ENCODE assay signal across 8 cellular contexts in the genomic region with DNA sequence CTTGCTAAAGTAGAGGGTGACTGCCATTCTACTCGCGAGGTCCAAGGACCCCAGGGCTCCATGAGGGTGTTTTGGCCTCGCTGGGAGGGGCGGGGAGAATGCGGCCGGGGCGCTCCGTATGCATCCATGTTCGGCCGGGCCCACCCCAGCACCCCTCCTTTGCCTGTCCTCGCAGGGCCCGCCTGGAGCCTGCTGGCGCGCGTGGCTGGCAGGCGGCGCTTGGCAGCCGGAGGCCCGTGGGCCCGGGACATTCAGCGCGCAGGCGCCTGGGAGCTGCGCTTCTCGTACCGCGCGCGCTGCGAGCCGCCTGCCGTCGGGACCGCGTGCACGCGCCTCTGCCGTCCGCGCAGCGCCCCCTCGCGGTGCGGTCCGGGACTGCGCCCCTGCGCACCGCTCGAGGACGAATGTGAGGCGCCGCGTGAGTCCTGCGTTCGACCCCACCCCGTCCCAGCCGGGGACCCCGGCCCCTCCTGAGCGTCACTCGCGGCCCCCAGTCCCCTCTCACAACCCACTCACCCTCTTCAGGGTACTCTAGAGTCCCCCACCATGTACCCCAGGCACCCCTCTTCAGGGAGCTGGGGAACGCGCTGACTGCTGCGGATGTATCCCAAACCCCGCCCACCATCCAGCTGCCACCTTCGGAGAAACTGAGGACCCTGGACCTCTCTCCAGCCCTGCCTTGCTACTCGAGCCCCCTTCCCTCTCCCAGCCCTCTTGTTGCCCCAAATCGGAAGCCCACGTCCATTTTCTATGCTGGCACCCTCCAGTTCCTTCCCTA. TPM values are rescaled to one million over a fixed set of nuclear protein-coding genes. Genes with fewer than 3 reads are reported as not detected.
DNase-seq lines count a peak whose midpoint lies in the region; ATAC-seq and TF ChIP-seq lines count a peak whose summit lies in the region.

No MANE protein-coding gene starts in this region.

- peaks cover 31 to 35% of the 10 kb centered on the region in 2 donors for H3K4me1 Mint-ChIP-seq in immature natural killer cell

- H3K27me3 Mint-ChIP-seq in immature natural killer cell (ENCODE audit: low read depth in 3 of 3), result peaks cover 21 to 48% (median 27%) of the 10 kb centered on the region in 3 donors

- H3K36me3 Mint-ChIP-seq in immature natural killer cell, result no peaks in the 10 kb centered on the region

- peak; percentile 47 for TF ChIP-seq CTCF in AG04450 (IDR thresholded peaks at IDR 0.05; ENCODE audit: low read depth, low read length)
- peak; percentile 42 to 64 (median 46) for TF ChIP-seq CTCF in ascending aorta (IDR thresholded peaks at IDR 0.05)
- no peak for TF ChIP-seq CTCF in BE2C (IDR thresholded peaks at IDR 0.05; ENCODE audit: low read depth, low read length)

- DNase-seq in AG04450 (ENCODE audit: low read depth, low spot score), result no peak
- DNase-seq in T-helper 9 cell, result peak; percentile 71
- peak in 1 of 2 donors; percentile 65 for DNase-seq in ascending aorta (ENCODE audit: low spot score in 2 of 2)
- DNase-seq in immature natural killer cell, result peak; percentile 72 to 80 (median 77)
- peak; percentile 73 for DNase-seq in stimulated activated CD4-positive, alpha-beta T cell treated with anti-CD3 and anti-CD28 coated beads, Interleukin-4, amount 100 ng/mL, for 24 hours
- DNase-seq in NCI-H446 treated with DMSO at 0.1 percent for 48 hours (lab: John Stamatoyannopoulos, UW), result no peak
- DNase-seq in BE2C, result no peak

- H3K9me3 Mint-ChIP-seq in immature natural killer cell, result peaks cover 0 to 3% (median 0%) of the 10 kb centered on the region in 6 donors

- H3K4me1 ChIP-seq in ascending aorta, result peaks cover 0 to 7% of the 10 kb centered on the region in 2 donors
- H3K4me1 ChIP-seq in BE2C, result no peaks in the 10 kb centered on the region

- H3K27ac Mint-ChIP-seq in immature natural killer cell, result peak overlapping the region in 1 of 6 donors; percentile 35

- H3K27me3 ChIP-seq in AG04450 (ENCODE audit: control insufficient read depth, insufficient read depth, low read length) (peaks cover 52% of the 10 kb centered on the region), ascending aorta (peaks cover 12% of the 10 kb centered on the region), BE2C (no peaks in the 10 kb centered on the region)

- H3K36me3 ChIP-seq in ascending aorta, result no peaks in the 10 kb centered on the region
- peaks cover 8% of the 10 kb centered on the region for H3K36me3 ChIP-seq in BE2C

- peak overlapping the region in 2 of 5 donors; percentile 14 to 29 for H3K4me3 Mint-ChIP-seq in immature natural killer cell

- intact Hi-C loops in ascending aorta (cut with DNase I), result no loop called here

- peak; percentile 59 for ATAC-seq in HG03196 (IDR thresholded peaks at IDR 0.05; ENCODE audit: unreplicated experiment)

- POLR2A ChIA-PET in AG04450 (lab: Yijun Ruan, JAX), result no interaction called here

- no peak overlapping the region for H3K4me3 ChIP-seq in AG04450 (ENCODE audit: low read depth, low read length)
- H3K4me3 ChIP-seq in ascending aorta, result no peak overlapping the region
- no peak overlapping the region for H3K4me3 ChIP-seq in BE2C (ENCODE audit: low read depth, low read length)

- H3K9me3 ChIP-seq in AG04450 (ENCODE audit: control insufficient read depth, insufficient read depth, low read length), result peaks cover 5% of the 10 kb centered on the region; the same call in 1 of the 2 replicates
- no peaks in the 10 kb centered on the region for H3K9me3 ChIP-seq in ascending aorta
- no peaks in the 10 kb centered on the region for H3K9me3 ChIP-seq in BE2C

- H3K27ac ChIP-seq in AG04450 (ENCODE audit: low read depth, low read length) (no peak overlapping the region), ascending aorta (no peak overlapping the region)

- CTCF ChIA-PET in AG04450 (lab: Charles Lee), result interaction anchor here (0.5 to 1.7 kb wide), 13 partner anchors 8 to 716 kb away, joined by 3 to 10 read pairs (median 4); a partner anchor contains a TSS

RNA-seq across cellular contexts. Expression of a gene that starts 4.1 kb away (rescaled TPM):
- 0.47 and 0.58 TPM in 2 replicates for polyA plus RNA-seq in AG04450 (2011; rRNA removed)
- 0.18 TPM in 1 of 2 replicates, not detected in the other for polyA minus RNA-seq in AG04450 (2011; rRNA and poly(A)+ RNA removed)
- not detected for total RNA-seq in ascending aorta
- polyA plus RNA-seq in immature natural killer cell, result not detected
- 41.5 TPM for polyA plus RNA-seq in BE2C (2012; ENCODE audit: insufficient read depth, insufficient read length, low read depth)

RNA-seq across cellular contexts. Expression of a gene that starts 12.1 kb away (rescaled TPM):
- polyA plus RNA-seq in AG04450 (2011; rRNA removed) (not detected in 2 replicates), immature natural killer cell (not detected)
- not detected in 2 replicates for polyA minus RNA-seq in AG04450 (2011; rRNA and poly(A)+ RNA removed)
- not detected for total RNA-seq in ascending aorta
- polyA plus RNA-seq in BE2C (2012; ENCODE audit: insufficient read depth, insufficient read length, low read depth), result not detected

RNA-seq across cellular contexts. Expression of a gene that starts 22.2 kb away (rescaled TPM):
- polyA plus RNA-seq in AG04450 (2011; rRNA removed) (58.9 and 75.0 TPM in 2 replicates), immature natural killer cell (10 to 100 TPM; 50.4 to 65.2 (median 58.6) TPM)
- polyA minus RNA-seq in AG04450 (2011; rRNA and poly(A)+ RNA removed), result 66.5 and 67.2 TPM in 2 replicates
- total RNA-seq in ascending aorta, result 92.0 TPM
- 229 TPM for polyA plus RNA-seq in BE2C (2012; ENCODE audit: insufficient read depth, insufficient read length, low read depth)

RNA-seq across cellular contexts. Expression of a gene that starts 29.8 kb away (rescaled TPM):
- polyA plus RNA-seq in AG04450 (2011; rRNA removed), result 2.3 and 3.1 TPM in 2 replicates
- 0.70 and 1.1 TPM in 2 replicates for polyA minus RNA-seq in AG04450 (2011; rRNA and poly(A)+ RNA removed)
- total RNA-seq in ascending aorta, result not detected
- 1 to 10 TPM; 5.4 to 6.9 (median 5.7) TPM for polyA plus RNA-seq in immature natural killer cell
- 5.7 TPM for polyA plus RNA-seq in BE2C (2012; ENCODE audit: insufficient read depth, insufficient read length, low read depth)

RNA-seq across cellular contexts. Expression of a gene that starts 37.1 kb away (rescaled TPM):
- 11.3 and 11.5 TPM in 2 replicates for polyA plus RNA-seq in AG04450 (2011; rRNA removed)
- 3.1 and 4.2 TPM in 2 replicates for polyA minus RNA-seq in AG04450 (2011; rRNA and poly(A)+ RNA removed)
- 11.8 TPM for total RNA-seq in ascending aorta
- polyA plus RNA-seq in immature natural killer cell, result 10 to 100 TPM; 22.1 to 24.9 (median 22.6) TPM
- 57.4 TPM for polyA plus RNA-seq in BE2C (2012; ENCODE audit: insufficient read depth, insufficient read length, low read depth)

Comparison
In these comparisons a context has a peak if more than half of its experiments do, and no peak if none do; other contexts are left out.
1. DNase-seq: peak in T-helper 9 cell (single experiment), immature natural killer cell (3 of 3) and stimulated activated CD4-positive, alpha-beta T cell treated with anti-CD3 and anti-CD28 coated beads, Interleukin-4, amount 100 ng/mL, for 24 hours (single experiment); none in AG04450 (single experiment), NCI-H446 treated with DMSO at 0.1 percent for 48 hours (single experiment) and BE2C (single experiment).